In the genomic region with DNA sequence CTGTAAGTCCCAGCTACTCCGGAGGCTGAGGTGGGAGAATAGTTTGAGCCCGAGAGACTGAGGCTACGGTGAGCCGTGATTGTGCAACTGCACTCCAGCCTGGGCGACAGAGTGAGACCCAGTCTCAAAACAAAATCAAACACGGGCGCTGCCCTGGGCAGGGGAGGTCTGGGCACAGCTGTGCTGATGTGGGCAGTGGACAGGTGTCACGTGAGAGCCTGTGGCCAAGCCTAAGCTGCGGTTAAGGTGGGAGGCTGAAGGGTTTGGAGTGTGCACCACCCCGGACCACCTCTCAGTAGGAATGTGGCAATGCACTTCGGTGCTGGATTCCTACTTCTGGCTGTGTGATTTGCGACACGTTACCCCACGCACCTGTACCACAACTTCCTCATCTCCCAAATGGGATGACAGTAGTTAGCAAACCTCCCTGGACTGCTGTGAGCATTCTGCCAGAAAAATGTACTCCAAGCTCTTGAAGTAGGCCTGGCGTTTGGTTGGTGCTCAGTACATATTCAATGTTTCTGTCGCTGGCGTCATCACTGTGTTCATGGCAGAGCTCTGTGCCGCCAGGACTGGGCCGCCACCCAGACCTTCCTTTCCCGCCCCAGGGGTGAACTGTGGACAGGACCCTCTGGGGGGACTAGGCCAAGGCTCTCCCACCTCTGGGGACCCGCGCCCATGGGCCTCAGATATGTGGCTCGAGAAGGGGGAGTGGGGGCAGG, we compare ENCODE assay signal across 8 cellular contexts. TPM values are rescaled to one million over a fixed set of nuclear protein-coding genes. Genes with fewer than 3 reads are reported as not detected.
A peak's percentile ranks its signal among the peaks of the same experiment; 100 is the strongest.
DNase-seq lines count a peak whose midpoint lies in the region; ATAC-seq and TF ChIP-seq lines count a peak whose summit lies in the region.

No MANE protein-coding gene starts in this region.

- H3K36me3 ChIP-seq in KMS-11 (ENCODE audit: insufficient read depth), result no peaks in the 10 kb centered on the region
- H3K36me3 ChIP-seq in endodermal cell (ENCODE audit: control insufficient read depth, insufficient read depth, low read length), result no peaks in the 10 kb centered on the region

- peaks cover 8% of the 10 kb centered on the region for H3K4me1 ChIP-seq in KMS-11 (ENCODE audit: low read depth, poor library complexity, severe bottlenecking)
- H3K4me1 ChIP-seq in endodermal cell (ENCODE audit: control insufficient read depth, insufficient read depth, low read length), result peaks cover 7% of the 10 kb centered on the region

- peaks cover 0 to 6% (median 4%) of the 10 kb centered on the region in 7 donors for H3K9me3 Mint-ChIP-seq in CD14-positive monocyte
- H3K9me3 Mint-ChIP-seq in endodermal cell, result peaks cover 8% of the 10 kb centered on the region
- no peaks in the 10 kb centered on the region for H3K9me3 Mint-ChIP-seq in neural crest cell

- intact Hi-C loops in CD14-positive monocyte (cut with micrococcal nuclease), result no loop called here

- DNase-seq in CD14-positive monocyte (ENCODE audit: low spot score) (no peak), endodermal cell (peak; percentile 28), neural crest cell (ENCODE audit: low read depth, low spot score) (no peak), NCI-H1105 (lab: John Stamatoyannopoulos, UW) (no peak), NCI-H1436 treated with DMSO at 0.1 percent for 48 hours (lab: John Stamatoyannopoulos, UW) (no peak), NCI-H69 (lab: John Stamatoyannopoulos, UW) (no peak)

- H3K4me1 Mint-ChIP-seq in CD14-positive monocyte (peaks cover 31% of the 10 kb centered on the region), endodermal cell (peaks cover 25% of the 10 kb centered on the region), neural crest cell (peaks cover 40% of the 10 kb centered on the region)

- H3K36me3 Mint-ChIP-seq in CD14-positive monocyte (peaks cover 0 to 2% of the 10 kb centered on the region in 2 donors), endodermal cell (ENCODE audit: low read depth) (peaks cover 8% of the 10 kb centered on the region), neural crest cell (ENCODE audit: low read depth) (peaks cover 8% of the 10 kb centered on the region)

- H3K27me3 Mint-ChIP-seq in CD14-positive monocyte (ENCODE audit: low read depth in 3 of 3) (peaks cover 0 to 6% (median 0%) of the 10 kb centered on the region in 3 donors), endodermal cell (ENCODE audit: insufficient read depth) (peaks cover 11% of the 10 kb centered on the region), neural crest cell (ENCODE audit: low read depth) (peaks cover 2% of the 10 kb centered on the region)

- no peak for ATAC-seq in HG02981 (IDR thresholded peaks at IDR 0.05; ENCODE audit: unreplicated experiment)

- H3K4me3 Mint-ChIP-seq in CD14-positive monocyte (peak overlapping the region; percentile 88 to 91), endodermal cell (peak overlapping the region; percentile 76), neural crest cell (peak overlapping the region; percentile 94)

- H3K27ac ChIP-seq in KMS-11, result peak overlapping the region; percentile 28; the same call in 1 of the 2 replicates
- no peak overlapping the region for H3K27ac ChIP-seq in endodermal cell (ENCODE audit: low read depth, low read length)

- H3K79me2 ChIP-seq in KMS-11 (ENCODE audit: insufficient read depth, low read depth), result no peaks in the 10 kb centered on the region

- H2AFZ ChIP-seq in KMS-11 (ENCODE audit: low read depth), result peak overlapping the region; percentile 94

- no peaks in the 10 kb centered on the region for H3K27me3 ChIP-seq in KMS-11 (ENCODE audit: insufficient read depth, low read depth)
- no peaks in the 10 kb centered on the region for H3K27me3 ChIP-seq in endodermal cell (ENCODE audit: control insufficient read depth, insufficient read depth, low read length, poor library complexity, severe bottlenecking)

- peaks cover 5% of the 10 kb centered on the region for H3K9me3 ChIP-seq in endodermal cell (ENCODE audit: control insufficient read depth, low read length)

- TF ChIP-seq CTCF in CD14-positive monocyte (IDR thresholded peaks at IDR 0.05), result no peak
- TF ChIP-seq CTCF in KMS-11 (conservative IDR thresholded peaks at IDR 0.05; ENCODE audit: low read depth, low read length), result no peak
- TF ChIP-seq CTCF in endodermal cell (conservative IDR thresholded peaks at IDR 0.05), result no peak
- TF ChIP-seq CTCF in neural crest cell (conservative IDR thresholded peaks at IDR 0.05), result no peak

- H3K27ac Mint-ChIP-seq in CD14-positive monocyte (peak overlapping the region in 6 of 7 donors; percentile 74 to 91 (median 84)), endodermal cell (peak overlapping the region; percentile 92), neural crest cell (ENCODE audit: unreplicated experiment) (peak overlapping the region; percentile 94)

- no peaks in the 10 kb centered on the region for H4K20me1 ChIP-seq in KMS-11 (ENCODE audit: insufficient read depth)

- H3K9ac ChIP-seq in KMS-11 (peak overlapping the region; percentile 83; the same call in 1 of the 2 replicates), endodermal cell (ENCODE audit: extremely low read depth, low read length, poor library complexity, severe bottlenecking) (peak overlapping the region; percentile 87)

- WGBS in endodermal cell (ENCODE audit: insufficient coverage in 1 of 2, insufficient read length in 1 of 2), 2 experiments, result 95 to 99% methylated on average over 15 to 23 of the region's 23 CpGs

- H3K4me3 ChIP-seq in KMS-11 (IDR thresholded peaks at IDR 0.05; ENCODE audit: insufficient read depth, low read depth, low read length), result no peak overlapping the region
- peak overlapping the region; percentile 87 for H3K4me3 ChIP-seq in endodermal cell (ENCODE audit: low read length)

- peak overlapping the region; percentile 73 for H3K4me2 ChIP-seq in KMS-11

RNA-seq across cellular contexts. Expression of a gene that starts 0.8 kb away (rescaled TPM):
- polyA plus RNA-seq in CD14-positive monocyte, result 1 to 10 TPM; 1.9 TPM
- 10 to 100 TPM; 36.9 to 41.7 TPM for total RNA-seq in endodermal cell
- polyA plus RNA-seq in endodermal cell (2013, experiment 1 of 2), result 31.7 TPM
- polyA plus RNA-seq in endodermal cell (2013, experiment 2 of 2), result 28.7 TPM
- 54.2 and 55.1 TPM in 2 replicates for total RNA-seq in neural crest cell

RNA-seq across cellular contexts. Expression of a gene that starts 44.5 kb away (rescaled TPM):
- polyA plus RNA-seq in CD14-positive monocyte, result under 1 TPM in 1 of 2 donors, not detected in 1; 0.12 TPM
- total RNA-seq in endodermal cell (10 to 100 TPM; 19.8 to 20.3 TPM), neural crest cell (23.1 and 23.4 TPM in 2 replicates)
- 11.9 TPM for polyA plus RNA-seq in endodermal cell (2013, experiment 1 of 2)
- polyA plus RNA-seq in endodermal cell (2013, experiment 2 of 2), result 12.5 TPM
